In genomic region chr19:9584073-9584833, GRCh38 we compare ENCODE assay signal across 1 cellular context.
TF ChIP-seq lines count a peak whose summit lies in the region.

Gene ZNF121 (minus strand): TSS chr19:9584504. CDS start chr19:9568097, 16,407 bp downstream.

TF ChIP-seq in HepG2, 621 proteins besides CTCF, POLR2A, EP300 and RAD21 (continued from another document and continues in another):
- TF ChIP-seq ATF2 (CRISPR knock-in tag; IDR thresholded peaks at IDR 0.05) (peak; percentile 96), ZFP36L2 (CRISPR knock-in tag; IDR thresholded peaks at IDR 0.05) (no peak; the same call in 1 of the 2 replicates), SRF (IDR thresholded peaks at IDR 0.05; ENCODE audit: low read depth, low read length) (no peak), HNRNPLL (IDR thresholded peaks at IDR 0.05; ENCODE audit: low read depth, low read length, poor library complexity, severe bottlenecking) (peak; percentile 66), KDM5A (IDR thresholded peaks at IDR 0.05; ENCODE audit: borderline replicate concordance, low read length) (peak; percentile 74), E2F1 (CRISPR knock-in tag; IDR thresholded peaks at IDR 0.05) (peak; percentile 25; the same call in 1 of the 2 replicates), CSRNP2 (CRISPR knock-in tag; conservative IDR thresholded peaks at IDR 0.05; ENCODE audit: low read depth) (no peak), HNRNPUL1 (IDR thresholded peaks at IDR 0.05; ENCODE audit: low read depth, low read length) (no peak), HOXA5 (CRISPR knock-in tag; IDR thresholded peaks at IDR 0.05) (peak; percentile 76), ZNF577 (CRISPR knock-in tag; IDR thresholded peaks at IDR 0.05; ENCODE audit: borderline replicate concordance, low read depth) (no peak), DNMT1 (CRISPR knock-in tag; IDR thresholded peaks at IDR 0.05) (no peak), PITX1 (CRISPR knock-in tag; IDR thresholded peaks at IDR 0.05) (peak; percentile 71), NR2F2 (IDR thresholded peaks at IDR 0.05; ENCODE audit: borderline replicate concordance, low read depth) (no peak; the same call in 1 of the 2 replicates), FLYWCH1 (CRISPR knock-in tag; IDR thresholded peaks at IDR 0.05) (no peak), FUBP1 (CRISPR knock-in tag; IDR thresholded peaks at IDR 0.05; ENCODE audit: borderline replicate concordance) (no peak), RCOR2 (CRISPR knock-in tag; IDR thresholded peaks at IDR 0.05) (no peak), ARHGAP35 (CRISPR knock-in tag; IDR thresholded peaks at IDR 0.05; ENCODE audit: borderline replicate concordance) (no peak), USF2 (IDR thresholded peaks at IDR 0.05; ENCODE audit: low read depth, low read length) (no peak), USF2 (CRISPR knock-in tag; IDR thresholded peaks at IDR 0.05; ENCODE audit: borderline replicate concordance) (no peak), KLF12 (CRISPR knock-in tag; IDR thresholded peaks at IDR 0.05; ENCODE audit: borderline replicate concordance) (no peak; the same call in 1 of the 2 replicates), ZBED4 (CRISPR knock-in tag; IDR thresholded peaks at IDR 0.05; ENCODE audit: borderline replicate concordance) (peak; percentile 31; the same call in 1 of the 2 replicates), ZNF451 (CRISPR knock-in tag; IDR thresholded peaks at IDR 0.05) (0 out of 2 replicates have a peak, but pooled peaks have one; percentile 69), ZNF552 (CRISPR knock-in tag; IDR thresholded peaks at IDR 0.05; ENCODE audit: borderline replicate concordance) (no peak), FOXC1 (CRISPR knock-in tag; IDR thresholded peaks at IDR 0.05; ENCODE audit: borderline replicate concordance) (no peak), RAD51 (IDR thresholded peaks at IDR 0.05; ENCODE audit: borderline replicate concordance) (no peak), ZNF142 (CRISPR knock-in tag; IDR thresholded peaks at IDR 0.05) (peak; percentile 86), MED13 (CRISPR knock-in tag; IDR thresholded peaks at IDR 0.05) (peak; percentile 48; the same call in 1 of the 2 replicates), RARA (CRISPR knock-in tag; IDR thresholded peaks at IDR 0.05) (peak; percentile 51; the same call in 1 of the 2 replicates), KDM4B (CRISPR knock-in tag; IDR thresholded peaks at IDR 0.05) (no peak), ZNF598 (CRISPR knock-in tag; IDR thresholded peaks at IDR 0.05; ENCODE audit: borderline replicate concordance) (no peak), IRF9 (CRISPR knock-in tag; IDR thresholded peaks at IDR 0.05; ENCODE audit: borderline replicate concordance) (peak; percentile 62; the same call in 1 of the 2 replicates), ZNF124 (CRISPR knock-in tag; IDR thresholded peaks at IDR 0.05) (0 out of 2 replicates have a peak, but pooled peaks have one; percentile 22), ZNF674 (CRISPR knock-in tag; IDR thresholded peaks at IDR 0.05; ENCODE audit: low read depth) (peak; percentile 65; the same call in 1 of the 2 replicates), MXD1 (CRISPR knock-in tag; IDR thresholded peaks at IDR 0.05) (peak; percentile 91; the same call in 1 of the 2 replicates), ZBTB46 (CRISPR knock-in tag; IDR thresholded peaks at IDR 0.05; ENCODE audit: borderline replicate concordance) (no peak), CBX2 (IDR thresholded peaks at IDR 0.05; ENCODE audit: low read depth, low read length) (no peak), CBX2 (CRISPR knock-in tag; IDR thresholded peaks at IDR 0.05; ENCODE audit: low read depth) (no peak)
